Comparison of ENCODE assay signal across 8 cellular contexts in the genomic region with DNA sequence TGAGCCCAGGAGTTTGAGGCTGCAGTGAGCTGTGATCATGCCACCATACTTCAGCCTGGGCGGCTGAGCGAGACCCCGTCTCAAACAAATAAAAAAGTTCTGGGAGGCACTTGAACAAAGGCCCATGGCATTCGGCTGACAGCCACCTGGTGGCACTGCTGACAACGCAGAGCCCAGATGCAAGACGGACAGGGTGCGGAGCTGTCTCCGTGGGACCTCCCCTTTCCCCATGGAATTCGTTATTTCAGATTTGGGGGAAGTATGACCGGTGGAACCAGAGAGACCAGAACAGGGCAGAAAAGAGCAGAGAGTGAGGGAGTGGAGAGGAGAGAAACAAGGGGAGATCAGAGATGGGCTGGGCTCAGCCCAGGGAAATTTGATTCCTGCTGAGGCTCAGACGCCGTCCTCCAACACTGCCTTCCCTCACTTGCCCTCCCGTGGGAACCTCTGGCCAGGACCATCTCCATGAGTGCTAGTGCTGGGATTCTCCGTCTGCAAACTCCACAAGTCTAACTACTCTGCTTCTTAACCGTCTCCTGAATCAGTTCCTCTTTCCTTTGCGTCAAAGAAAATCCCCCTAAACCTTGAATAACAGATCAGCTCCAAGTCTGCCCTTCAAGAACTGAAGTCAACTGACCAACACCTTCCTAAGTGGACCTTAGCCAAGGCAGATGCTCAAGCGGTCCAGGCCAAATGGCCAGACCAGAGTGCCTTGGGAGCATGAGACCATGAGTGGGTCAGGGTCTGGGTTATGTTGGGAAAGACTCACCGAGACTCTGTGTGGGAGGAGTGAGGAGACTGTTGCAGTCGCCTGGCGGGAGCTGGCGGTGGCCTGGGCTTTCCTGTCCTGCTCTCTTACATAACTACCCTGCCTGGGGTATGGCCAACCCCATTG. TPM values are rescaled to one million over a fixed set of nuclear protein-coding genes. Genes with fewer than 3 reads are reported as not detected.
DNase-seq lines count a peak whose midpoint lies in the region; ATAC-seq and TF ChIP-seq lines count a peak whose summit lies in the region.
"Had no signal": no experiment of that assay in that cellular context is flagged by ENCODE, and none has a peak within 500 bp of the region (broad histone marks: within the 10 kb centered on the region; RNA-seq: fewer than 3 reads in every experiment).

No MANE protein-coding gene starts in this region.

- peak; percentile 16 for TF ChIP-seq CTCF in nephron progenitor cell (IDR thresholded peaks at IDR 0.05)
- no peak for TF ChIP-seq CTCF in hepatocyte (IDR thresholded peaks at IDR 0.05; ENCODE audit: poor library complexity)

- H3K27ac ChIP-seq in hepatocyte, result no peak overlapping the region
- H3K27ac ChIP-seq: ascending aorta, SJCRH30 had no signal

- H3K4me2 ChIP-seq in hepatocyte, result no peak overlapping the region

- H3K4me3 ChIP-seq in H7 (ENCODE audit: insufficient read depth, low read depth, low read length), result no peak overlapping the region
- no peak overlapping the region for H3K4me3 ChIP-seq in hepatocyte
- H3K4me3 ChIP-seq: ascending aorta, SJCRH30 had no signal

- no peaks in the 10 kb centered on the region for H3K9me2 ChIP-seq in hepatocyte (replicated peaks; ENCODE audit: insufficient read depth)

- DNase-seq in H7 (peak; percentile 83), nephron progenitor cell (no peak), hepatocyte (ENCODE audit: low spot score) (no peak), T1000 (lab: John Stamatoyannopoulos, UW) (no peak)
- no peak for DNase-seq in activated T-helper 1 cell treated with anti-CD3 and anti-CD28 coated beads, Interleukin-12 subunit alpha, Interleukin-12 subunit beta, Interleukin-2, Interleukin-4 antibody, amounts not matched to agents 30 ng/mL and 10 ng/mL and 1 ng/mL, durations not matched to agents 14 hours and 24 hours and 36 hours (ENCODE audit: low spot score)
- DNase-seq: SJCRH30 had no signal

- H3K4me3 Mint-ChIP-seq in activated T-helper 1 cell treated with anti-CD3 and anti-CD28 coated beads, Interleukin-12 subunit alpha, Interleukin-12 subunit beta, Interleukin-2, Interleukin-4 antibody, amounts not matched to agents 30 ng/mL and 10 ng/mL and 1 ng/mL, durations not matched to agents 14 hours and 24 hours and 36 hours, result no peak overlapping the region
- H3K4me3 Mint-ChIP-seq in nephron progenitor cell, result no peak overlapping the region

- H3K27me3 Mint-ChIP-seq in activated T-helper 1 cell treated with anti-CD3 and anti-CD28 coated beads, Interleukin-12 subunit alpha, Interleukin-12 subunit beta, Interleukin-2, Interleukin-4 antibody, amounts not matched to agents 30 ng/mL and 10 ng/mL and 1 ng/mL, durations not matched to agents 14 hours and 24 hours and 36 hours (ENCODE audit: insufficient read depth), result no peaks in the 10 kb centered on the region
- no peaks in the 10 kb centered on the region for H3K27me3 Mint-ChIP-seq in nephron progenitor cell (ENCODE audit: low read depth, poor library complexity)

- H3K79me2 ChIP-seq in hepatocyte, result peaks cover 56% of the 10 kb centered on the region

- H3K36me3 ChIP-seq in H7 (replicated peaks; ENCODE audit: control insufficient read depth, insufficient read depth, low read length) (peaks cover 18% of the 10 kb centered on the region), hepatocyte (replicated peaks; ENCODE audit: insufficient read depth, low read depth) (no peaks in the 10 kb centered on the region)

- H3K27ac Mint-ChIP-seq in activated T-helper 1 cell treated with anti-CD3 and anti-CD28 coated beads, Interleukin-12 subunit alpha, Interleukin-12 subunit beta, Interleukin-2, Interleukin-4 antibody, amounts not matched to agents 30 ng/mL and 10 ng/mL and 1 ng/mL, durations not matched to agents 14 hours and 24 hours and 36 hours, result peak overlapping the region; percentile 74
- H3K27ac Mint-ChIP-seq in nephron progenitor cell, result peak overlapping the region; percentile 96

- no peaks in the 10 kb centered on the region for H3K9me3 ChIP-seq in hepatocyte (ENCODE audit: low read depth)
- H3K9me3 ChIP-seq: ascending aorta, SJCRH30 had no signal

- H3K27me3 ChIP-seq in H7 (ENCODE audit: control insufficient read depth, insufficient read depth, low read length) (no peaks in the 10 kb centered on the region), hepatocyte (no peaks in the 10 kb centered on the region)
- H3K27me3 ChIP-seq: ascending aorta, SJCRH30 had no signal

- H3K9me3 Mint-ChIP-seq in activated T-helper 1 cell treated with anti-CD3 and anti-CD28 coated beads, Interleukin-12 subunit alpha, Interleukin-12 subunit beta, Interleukin-2, Interleukin-4 antibody, amounts not matched to agents 30 ng/mL and 10 ng/mL and 1 ng/mL, durations not matched to agents 14 hours and 24 hours and 36 hours, result no peaks in the 10 kb centered on the region
- peaks cover 11% of the 10 kb centered on the region for H3K9me3 Mint-ChIP-seq in nephron progenitor cell

- peaks cover 50% of the 10 kb centered on the region for H3K4me1 Mint-ChIP-seq in activated T-helper 1 cell treated with anti-CD3 and anti-CD28 coated beads, Interleukin-12 subunit alpha, Interleukin-12 subunit beta, Interleukin-2, Interleukin-4 antibody, amounts not matched to agents 30 ng/mL and 10 ng/mL and 1 ng/mL, durations not matched to agents 14 hours and 24 hours and 36 hours (ENCODE audit: low read depth)
- H3K4me1 Mint-ChIP-seq in nephron progenitor cell, result peaks cover 30% of the 10 kb centered on the region

- H3K36me3 Mint-ChIP-seq in activated T-helper 1 cell treated with anti-CD3 and anti-CD28 coated beads, Interleukin-12 subunit alpha, Interleukin-12 subunit beta, Interleukin-2, Interleukin-4 antibody, amounts not matched to agents 30 ng/mL and 10 ng/mL and 1 ng/mL, durations not matched to agents 14 hours and 24 hours and 36 hours (ENCODE audit: low read depth), result peaks cover 63% of the 10 kb centered on the region
- H3K36me3 Mint-ChIP-seq in nephron progenitor cell (ENCODE audit: low read depth), result peaks cover 87% of the 10 kb centered on the region

- no peak for ATAC-seq in HG02870 (IDR thresholded peaks at IDR 0.05; ENCODE audit: unreplicated experiment)

- no peak overlapping the region for H2AFZ ChIP-seq in hepatocyte

- peaks cover 2% of the 10 kb centered on the region for H4K20me1 ChIP-seq in hepatocyte (ENCODE audit: insufficient read depth, poor library complexity, severe bottlenecking)

- peaks cover 10% of the 10 kb centered on the region for H3K4me1 ChIP-seq in hepatocyte (ENCODE audit: insufficient read depth)
- H3K4me1 ChIP-seq: ascending aorta had no signal

- intact Hi-C loops in activated T-helper 1 cell treated with anti-CD3 and anti-CD28 coated beads, Interleukin-12 subunit alpha, Interleukin-12 subunit beta, Interleukin-2, Interleukin-4 antibody, amounts not matched to agents 30 ng/mL and 10 ng/mL and 1 ng/mL, durations not matched to agents 14 hours and 24 hours and 36 hours (cut with micrococcal nuclease), result no loop called here

- WGBS in hepatocyte (ENCODE audit: low lambda C conversion rate, missing lambda C conversion rate), result 90% methylated on average over 21 of the region's 21 CpGs

RNA-seq across cellular contexts. Expression of gene ATF5, which starts 11.9 kb away (rescaled TPM):
- total RNA-seq in H7 (2014; rRNA removed; shearing (Covaris generic)), result 10.7 and 15.0 TPM in 2 replicates
- 50.7 and 52.0 TPM in 2 replicates for total RNA-seq in activated T-helper 1 cell treated with anti-CD3 and anti-CD28 coated beads, Interleukin-12 subunit alpha, Interleukin-12 subunit beta, Interleukin-2, Interleukin-4 antibody, amounts not matched to agents 30 ng/mL and 10 ng/mL and 1 ng/mL, durations not matched to agents 14 hours and 24 hours and 36 hours
- total RNA-seq in hepatocyte, result 19.8 and 34.4 TPM in 2 replicates
- polyA plus RNA-seq in hepatocyte, result 16.1 and 23.8 TPM in 2 replicates

RNA-seq across cellular contexts. Expression of gene NUP62, which starts 12.2 kb away (rescaled TPM):
- 104 and 109 TPM in 2 replicates for total RNA-seq in H7 (2014; rRNA removed; shearing (Covaris generic))
- total RNA-seq in activated T-helper 1 cell treated with anti-CD3 and anti-CD28 coated beads, Interleukin-12 subunit alpha, Interleukin-12 subunit beta, Interleukin-2, Interleukin-4 antibody, amounts not matched to agents 30 ng/mL and 10 ng/mL and 1 ng/mL, durations not matched to agents 14 hours and 24 hours and 36 hours, result 231 and 238 TPM in 2 replicates
- total RNA-seq in hepatocyte, result 21.3 and 33.8 TPM in 2 replicates
- 33.5 and 34.0 TPM in 2 replicates for polyA plus RNA-seq in hepatocyte

RNA-seq across cellular contexts. Expression of gene IL4I1, which starts 20.4 kb away (rescaled TPM):
- 0.59 and 0.73 TPM in 2 replicates for total RNA-seq in H7 (2014; rRNA removed; shearing (Covaris generic))
- total RNA-seq in activated T-helper 1 cell treated with anti-CD3 and anti-CD28 coated beads, Interleukin-12 subunit alpha, Interleukin-12 subunit beta, Interleukin-2, Interleukin-4 antibody, amounts not matched to agents 30 ng/mL and 10 ng/mL and 1 ng/mL, durations not matched to agents 14 hours and 24 hours and 36 hours, result 50.0 and 51.5 TPM in 2 replicates
- total RNA-seq in hepatocyte, result 0.12 and 0.60 TPM in 2 replicates
- polyA plus RNA-seq in hepatocyte, result 0.33 and 0.97 TPM in 2 replicates
- total RNA-seq: SJCRH30 had no signal

RNA-seq across cellular contexts. Expression of gene TBC1D17, which starts 39.6 kb away (rescaled TPM):
- 10.2 and 12.6 TPM in 2 replicates for total RNA-seq in H7 (2014; rRNA removed; shearing (Covaris generic))
- 38.7 and 41.8 TPM in 2 replicates for total RNA-seq in activated T-helper 1 cell treated with anti-CD3 and anti-CD28 coated beads, Interleukin-12 subunit alpha, Interleukin-12 subunit beta, Interleukin-2, Interleukin-4 antibody, amounts not matched to agents 30 ng/mL and 10 ng/mL and 1 ng/mL, durations not matched to agents 14 hours and 24 hours and 36 hours
- total RNA-seq in hepatocyte, result 10.7 and 13.4 TPM in 2 replicates
- polyA plus RNA-seq in hepatocyte, result 52.8 and 55.1 TPM in 2 replicates

RNA-seq across cellular contexts. Expression of gene AKT1S1, which starts 39.9 kb away (rescaled TPM):
- total RNA-seq in H7 (2014; rRNA removed; shearing (Covaris generic)), result 7.2 and 12.9 TPM in 2 replicates
- 32.1 and 32.2 TPM in 2 replicates for total RNA-seq in activated T-helper 1 cell treated with anti-CD3 and anti-CD28 coated beads, Interleukin-12 subunit alpha, Interleukin-12 subunit beta, Interleukin-2, Interleukin-4 antibody, amounts not matched to agents 30 ng/mL and 10 ng/mL and 1 ng/mL, durations not matched to agents 14 hours and 24 hours and 36 hours
- 15.6 and 16.3 TPM in 2 replicates for total RNA-seq in hepatocyte
- polyA plus RNA-seq in hepatocyte, result 73.0 and 74.5 TPM in 2 replicates

Comparison
In these comparisons a context has a peak if more than half of its experiments do, and no peak if none do; other contexts are left out.
1. RNA of gene IL4I1, which starts 20.4 kb away (total RNA-seq): 50.0 to 51.5 TPM in activated T-helper 1 cell treated with anti-CD3 and anti-CD28 coated beads, Interleukin-12 subunit alpha, Interleukin-12 subunit beta, Interleukin-2, Interleukin-4 antibody, amounts not matched to agents 30 ng/mL and 10 ng/mL and 1 ng/mL, durations not matched to agents 14 hours and 24 hours and 36 hours; 0.59 to 0.73 TPM in H7 and 0.12 to 0.60 TPM in hepatocyte; every median in the first group is over 10 times any median in the second.